ENCODE assay signal across 14 cellular contexts in the genomic region with DNA sequence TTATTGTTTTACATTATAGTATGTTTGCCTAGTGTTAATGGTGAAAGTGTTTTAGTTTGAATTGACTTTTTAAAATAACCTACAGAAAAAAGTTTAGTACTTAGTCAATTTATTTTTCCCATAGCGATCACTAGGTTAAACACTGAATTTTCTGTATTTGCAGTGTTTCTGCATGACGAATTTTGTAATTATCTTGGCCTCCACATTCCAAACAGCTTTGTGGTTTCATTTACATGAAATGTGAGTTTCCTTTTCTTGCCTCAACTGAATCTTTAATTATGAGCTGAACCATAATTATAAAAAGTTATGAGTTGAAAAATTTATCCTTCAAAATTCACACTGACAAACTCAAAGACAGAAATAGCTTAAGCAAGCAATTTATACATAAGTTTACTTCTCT.
"Had no signal": no experiment of that assay in that cellular context is flagged by ENCODE, and none has a peak within 500 bp of the region (broad histone marks: within the 10 kb centered on the region; RNA-seq: fewer than 3 reads in every experiment).

No MANE protein-coding gene starts in this region.

- H3K4me1 ChIP-seq: colonic mucosa, esophagus squamous epithelium, gastrocnemius medialis, heart right ventricle had no signal

- DNase-seq: activated CD4-positive, alpha-beta T cell treated with anti-CD3 and anti-CD28 coated beads, Interleukin-2, amount 10 ng/mL, durations not matched to agents 7 days and 5 days; activated CD4-positive, CD25-positive, alpha-beta regulatory T cell; activated T-cell treated with anti-CD3 and anti-CD28 coated beads for 4 hours; colonic mucosa; esophagus squamous epithelium; gastrocnemius medialis; heart right ventricle; islet precursor cell; left ventricle myocardium superior; mesendoderm; nephron progenitor cell; stimulated activated CD4-positive, alpha-beta T cell treated with anti-CD3 and anti-CD28 coated beads, Interleukin-15, amount 100 ng/mL, for 24 hours; stimulated activated CD4-positive, alpha-beta T cell treated with anti-CD3 and anti-CD28 coated beads, Interleukin-4, amount 100 ng/mL, for 4 hours had no signal

- H3K4me3 ChIP-seq: colonic mucosa, esophagus squamous epithelium, gastrocnemius medialis, heart right ventricle had no signal

- H3K27ac ChIP-seq: colonic mucosa, esophagus squamous epithelium, gastrocnemius medialis, heart right ventricle had no signal

- H3K27me3 ChIP-seq: colonic mucosa, esophagus squamous epithelium, gastrocnemius medialis, heart right ventricle had no signal

- ATAC-seq: activated naive CD4-positive, alpha-beta T cell treated with anti-CD3 and anti-CD28 coated beads, Interleukin-2, amount 50 U/mL, for 72 hours; gastrocnemius medialis; heart right ventricle; left ventricle myocardium superior had no signal

- H3K9me3 ChIP-seq: colonic mucosa, esophagus squamous epithelium, gastrocnemius medialis had no signal

- H3K36me3 ChIP-seq: colonic mucosa, esophagus squamous epithelium, gastrocnemius medialis, heart right ventricle had no signal
